Comparison of ENCODE assay signal across 17 cellular contexts in the genomic region with DNA sequence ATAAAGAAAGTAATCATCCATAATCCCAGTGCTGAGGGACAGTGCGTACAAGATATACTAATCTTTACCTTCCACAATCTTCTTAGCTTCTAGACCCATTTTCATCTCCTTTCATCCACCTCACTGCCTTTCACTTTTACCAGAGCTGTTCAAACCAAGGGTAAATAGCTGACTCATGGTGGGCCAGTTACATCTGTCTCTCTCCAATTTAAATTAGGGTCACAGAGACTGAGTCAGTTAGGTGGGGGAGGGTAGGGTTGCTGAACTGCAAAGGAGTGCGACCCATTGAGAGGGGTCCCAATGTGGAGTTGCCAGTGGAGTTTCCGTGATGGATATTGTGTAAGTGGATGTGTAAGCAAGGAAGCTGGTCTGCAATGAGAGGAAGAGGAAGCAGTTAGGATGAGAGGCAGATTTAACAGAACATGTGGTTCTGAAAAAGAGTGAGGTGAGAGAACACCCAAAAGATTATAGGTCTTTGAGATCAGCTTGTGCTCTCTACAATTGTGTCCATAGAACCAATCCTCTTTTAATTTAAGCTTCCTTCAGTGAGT.
DNase-seq lines count a peak whose midpoint lies in the region; TF ChIP-seq lines count a peak whose summit lies in the region.
"Had no signal": no experiment of that assay in that cellular context is flagged by ENCODE, and none has a peak within 500 bp of the region (broad histone marks: within the 10 kb centered on the region; RNA-seq: fewer than 3 reads in every experiment).

No MANE protein-coding gene starts in this region.

- no CpG with 5 or more reads among the region's 3 CpGs for WGBS in H9 (ENCODE audit: extremely low coverage, insufficient read length, low lambda C conversion rate)

- H3K9me3 ChIP-seq in H9 (ENCODE audit: control insufficient read depth, low read depth, low read length) (peaks cover 6% of the 10 kb centered on the region), OCI-LY3 (ENCODE audit: insufficient read depth, low read length) (no peaks in the 10 kb centered on the region), PC-9 (ENCODE audit: insufficient read depth, low read depth) (no peaks in the 10 kb centered on the region)
- H3K9me3 ChIP-seq: SK-N-SH had no signal

- no peak overlapping the region for H3K4me2 ChIP-seq in H9 (ENCODE audit: insufficient read depth, insufficient read length, low read length)
- H3K4me2 ChIP-seq in OCI-LY3 (ENCODE audit: low read length) = peak overlapping the region; percentile 42; the same call in 1 of the 2 replicates
- no peak overlapping the region for H3K4me2 ChIP-seq in PC-9
- H3K4me2 ChIP-seq: SK-N-SH had no signal

- no peak overlapping the region for H2BK120ac ChIP-seq in H9 (ENCODE audit: low read depth, low read length, poor library complexity, severe bottlenecking)

- H3K56ac ChIP-seq in H9 (ENCODE audit: insufficient read length, low read depth, low read length) = no peak overlapping the region

- intact Hi-C loops in PC-9 (cut with micrococcal nuclease; ENCODE audit: unreplicated experiment) = no loop called here

- H3K27ac ChIP-seq in H9 (ENCODE audit: insufficient read length, low read depth, low read length) = no peak overlapping the region
- H3K27ac ChIP-seq in OCI-LY3 (ENCODE audit: low read length) = peak overlapping the region; percentile 52
- no peak overlapping the region for H3K27ac ChIP-seq in PC-9

- in situ Hi-C loops in Caki2 (cut with HindIII; ENCODE audit: low pct_unique_long_range_greater_than_20kb, low sequenced_read_pairs) = no loop called here

- no peak overlapping the region for H4K8ac ChIP-seq in H9 (replicated peaks; ENCODE audit: insufficient read length, low read depth, low read length)

- peak overlapping the region; percentile 22 to 78 (median 22); a peak in 3 of 7 replicates for H3K27ac Mint-ChIP-seq in H9
- H3K27ac Mint-ChIP-seq in endothelial cell (ENCODE audit: unreplicated experiment) = peak overlapping the region; percentile 9
- H3K27ac Mint-ChIP-seq: CD4-positive, CD25-positive, alpha-beta regulatory T cell had no signal

- H3K79me1 ChIP-seq in H9 (ENCODE audit: insufficient read depth, low read depth, low read length, poor library complexity, severe bottlenecking) = no peaks in the 10 kb centered on the region

- no peaks in the 10 kb centered on the region for H3K9me2 ChIP-seq in PC-9 (ENCODE audit: insufficient read depth)
- H3K9me2 ChIP-seq: SK-N-SH had no signal

- H3K23ac ChIP-seq in H9 (ENCODE audit: insufficient read length, low read depth, low read length) = no peak overlapping the region

- no peak overlapping the region for H3T11ph ChIP-seq in H9 (ENCODE audit: low read length)

- H2BK15ac ChIP-seq in H9 (ENCODE audit: low read depth, low read length) = no peak overlapping the region

- H4K20me1 ChIP-seq in H9 (ENCODE audit: control insufficient read depth, insufficient read depth, insufficient read length) (no peaks in the 10 kb centered on the region), OCI-LY3 (ENCODE audit: insufficient read depth, low read length) (no peaks in the 10 kb centered on the region; the same call in 1 of the 2 replicates), PC-9 (ENCODE audit: insufficient read depth) (no peaks in the 10 kb centered on the region)

- H3K36me3 ChIP-seq in OCI-LY3 (replicated peaks; ENCODE audit: low read depth, low read length) = no peaks in the 10 kb centered on the region
- no peaks in the 10 kb centered on the region for H3K36me3 ChIP-seq in PC-9 (ENCODE audit: low read depth)

- no peak overlapping the region for H2BK5ac ChIP-seq in H9 (ENCODE audit: insufficient read length, low read length)

- no peak overlapping the region for H2AK5ac ChIP-seq in H9 (ENCODE audit: insufficient read length, low read length)

- no peak overlapping the region for H3K18ac ChIP-seq in H9 (ENCODE audit: insufficient read length, low read depth, low read length)

- peaks cover 26 to 27% of the 10 kb centered on the region in 2 experiments for H3K4me1 Mint-ChIP-seq in H9
- peaks cover 22% of the 10 kb centered on the region for H3K4me1 Mint-ChIP-seq in endothelial cell (ENCODE audit: unreplicated experiment)
- H3K4me1 Mint-ChIP-seq: CD4-positive, CD25-positive, alpha-beta regulatory T cell had no signal

- H3K9ac ChIP-seq in H9 (ENCODE audit: extremely low read depth, insufficient read length, low read length) (no peak overlapping the region), OCI-LY3 (ENCODE audit: low read length) (no peak overlapping the region)
- H3K9ac ChIP-seq: SK-N-SH had no signal

- no peak overlapping the region for H2BK12ac ChIP-seq in H9 (ENCODE audit: insufficient read length, low read depth, low read length)

- TF ChIP-seq CTCF in H9 (conservative IDR thresholded peaks at IDR 0.05) = no peak
- no peak for TF ChIP-seq CTCF in OCI-LY3 (IDR thresholded peaks at IDR 0.05; ENCODE audit: low read depth, low read length)
- no peak for TF ChIP-seq CTCF in endothelial cell (IDR thresholded peaks at IDR 0.05; ENCODE audit: unreplicated experiment)
- TF ChIP-seq CTCF in PC-9 (conservative IDR thresholded peaks at IDR 0.05) = no peak

- H4K91ac ChIP-seq in H9 (ENCODE audit: insufficient read length, low read depth, low read length) = no peak overlapping the region

- no TSS peak for BruUV-seq in PC-9 (replicated peaks; lab: Mats Ljungman, UMichigan)

- no peak overlapping the region for H3K14ac ChIP-seq in H9 (ENCODE audit: insufficient read depth, low read length)

- H3K23me2 ChIP-seq in H9 (ENCODE audit: insufficient read length, low read depth, low read length, poor library complexity, severe bottlenecking) = no peaks in the 10 kb centered on the region

- no peaks in the 10 kb centered on the region for H3F3A ChIP-seq in PC-9 (ENCODE audit: insufficient read depth, low read depth)

- H3K27me3 ChIP-seq in H9 (ENCODE audit: insufficient read depth, low read length) (no peaks in the 10 kb centered on the region; the same call in 1 of the 2 replicates), OCI-LY3 (ENCODE audit: low read depth, low read length) (peaks cover 66% of the 10 kb centered on the region), PC-9 (ENCODE audit: insufficient read depth, low read depth) (peaks cover 15% of the 10 kb centered on the region)

- no peak overlapping the region for H3K4ac ChIP-seq in H9 (ENCODE audit: low read depth, low read length)

- H3K4me3 ChIP-seq in OCI-LY3 (ENCODE audit: low read length) (peak overlapping the region; percentile 24; the same call in 1 of the 2 replicates), PC-9 (no peak overlapping the region)

- peaks cover 0 to 2% of the 10 kb centered on the region in 2 experiments; a peak in 1 of 5 replicates for H3K9me3 Mint-ChIP-seq in H9
- H3K9me3 Mint-ChIP-seq in endothelial cell (ENCODE audit: unreplicated experiment) = no peaks in the 10 kb centered on the region

- H3K4me1 ChIP-seq in H9 (ENCODE audit: insufficient read depth, low read length) (peaks cover 3% of the 10 kb centered on the region; the same call in 1 of the 2 replicates), OCI-LY3 (ENCODE audit: low read length) (peaks cover 41% of the 10 kb centered on the region), PC-9 (replicated peaks; ENCODE audit: insufficient read depth) (no peaks in the 10 kb centered on the region)

- POLR2A ChIA-PET in PC-9 (lab: Charles Lee; ENCODE audit: unreplicated experiment) = no interaction called here

- DNase-seq in Caki2 (ENCODE audit: low read depth) = peak; percentile 10
- no peak for DNase-seq in H9
- DNase-seq in endothelial cell (ENCODE audit: low spot score) = no peak
- DNase-seq in HT-29 (ENCODE audit: low spot score) = no peak
- DNase-seq in cerebellum (ENCODE audit: low spot score) = no peak
- no peak for DNase-seq in PC-9
- no peak for DNase-seq in AG08395 (ENCODE audit: low spot score)
- DNase-seq: ACHN; Calu3; CD4-positive, CD25-positive, alpha-beta regulatory T cell; MV-4-11; NCI-H1417 treated with DMSO at 0.1 percent for 48 hours; NCI-H2081; NCI-H748 treated with DMSO at 0.1 percent for 48 hours; SK-N-SH; T-helper 1 cell had no signal

- no peak overlapping the region for H2BK20ac ChIP-seq in H9 (ENCODE audit: low read depth, low read length, poor library complexity, severe bottlenecking)

- no peak overlapping the region for H4K5ac ChIP-seq in H9 (ENCODE audit: insufficient read length, low read depth, low read length)

- H2AFZ ChIP-seq in H9 (ENCODE audit: low read length) (no peak overlapping the region), OCI-LY3 (ENCODE audit: low read depth, low read length) (no peak overlapping the region), PC-9 (no peak overlapping the region)

- CTCF ChIA-PET in PC-9 (lab: Charles Lee) = no interaction called here

- H3K27me3 Mint-ChIP-seq in H9 (ENCODE audit: low read depth) (peaks cover 5% of the 10 kb centered on the region), endothelial cell (ENCODE audit: unreplicated experiment) (peaks cover 7% of the 10 kb centered on the region)
- H3K27me3 Mint-ChIP-seq: CD4-positive, CD25-positive, alpha-beta regulatory T cell had no signal

- H3K4me3 Mint-ChIP-seq in H9 (no peak overlapping the region), endothelial cell (ENCODE audit: unreplicated experiment) (no peak overlapping the region)
- H3K4me3 Mint-ChIP-seq: CD4-positive, CD25-positive, alpha-beta regulatory T cell had no signal

- H3K36me3 Mint-ChIP-seq in H9 (ENCODE audit: insufficient read depth in 1 of 3, low read depth in 3 of 3) (peaks cover 0 to 2% (median 0%) of the 10 kb centered on the region in 3 experiments; a peak in 3 of 7 replicates), endothelial cell (ENCODE audit: low read depth, unreplicated experiment) (no peaks in the 10 kb centered on the region)
- H3K36me3 Mint-ChIP-seq: CD4-positive, CD25-positive, alpha-beta regulatory T cell had no signal

- H3K79me2 ChIP-seq in H9 (ENCODE audit: insufficient read depth, low read length) (no peaks in the 10 kb centered on the region), OCI-LY3 (ENCODE audit: low read length) (no peaks in the 10 kb centered on the region), PC-9 (ENCODE audit: low read depth) (no peaks in the 10 kb centered on the region)
